1 cellular context compared by ENCODE assay signal in genomic region chr17:27526603-27527002, GRCh38.
TF ChIP-seq lines count a peak whose summit lies in the region.

No MANE protein-coding gene starts in this region.

TF ChIP-seq in K562, 482 proteins besides CTCF, POLR2A, EP300 and RAD21 (continued from another document and continues in another):
- TF ChIP-seq, protein P1, sequence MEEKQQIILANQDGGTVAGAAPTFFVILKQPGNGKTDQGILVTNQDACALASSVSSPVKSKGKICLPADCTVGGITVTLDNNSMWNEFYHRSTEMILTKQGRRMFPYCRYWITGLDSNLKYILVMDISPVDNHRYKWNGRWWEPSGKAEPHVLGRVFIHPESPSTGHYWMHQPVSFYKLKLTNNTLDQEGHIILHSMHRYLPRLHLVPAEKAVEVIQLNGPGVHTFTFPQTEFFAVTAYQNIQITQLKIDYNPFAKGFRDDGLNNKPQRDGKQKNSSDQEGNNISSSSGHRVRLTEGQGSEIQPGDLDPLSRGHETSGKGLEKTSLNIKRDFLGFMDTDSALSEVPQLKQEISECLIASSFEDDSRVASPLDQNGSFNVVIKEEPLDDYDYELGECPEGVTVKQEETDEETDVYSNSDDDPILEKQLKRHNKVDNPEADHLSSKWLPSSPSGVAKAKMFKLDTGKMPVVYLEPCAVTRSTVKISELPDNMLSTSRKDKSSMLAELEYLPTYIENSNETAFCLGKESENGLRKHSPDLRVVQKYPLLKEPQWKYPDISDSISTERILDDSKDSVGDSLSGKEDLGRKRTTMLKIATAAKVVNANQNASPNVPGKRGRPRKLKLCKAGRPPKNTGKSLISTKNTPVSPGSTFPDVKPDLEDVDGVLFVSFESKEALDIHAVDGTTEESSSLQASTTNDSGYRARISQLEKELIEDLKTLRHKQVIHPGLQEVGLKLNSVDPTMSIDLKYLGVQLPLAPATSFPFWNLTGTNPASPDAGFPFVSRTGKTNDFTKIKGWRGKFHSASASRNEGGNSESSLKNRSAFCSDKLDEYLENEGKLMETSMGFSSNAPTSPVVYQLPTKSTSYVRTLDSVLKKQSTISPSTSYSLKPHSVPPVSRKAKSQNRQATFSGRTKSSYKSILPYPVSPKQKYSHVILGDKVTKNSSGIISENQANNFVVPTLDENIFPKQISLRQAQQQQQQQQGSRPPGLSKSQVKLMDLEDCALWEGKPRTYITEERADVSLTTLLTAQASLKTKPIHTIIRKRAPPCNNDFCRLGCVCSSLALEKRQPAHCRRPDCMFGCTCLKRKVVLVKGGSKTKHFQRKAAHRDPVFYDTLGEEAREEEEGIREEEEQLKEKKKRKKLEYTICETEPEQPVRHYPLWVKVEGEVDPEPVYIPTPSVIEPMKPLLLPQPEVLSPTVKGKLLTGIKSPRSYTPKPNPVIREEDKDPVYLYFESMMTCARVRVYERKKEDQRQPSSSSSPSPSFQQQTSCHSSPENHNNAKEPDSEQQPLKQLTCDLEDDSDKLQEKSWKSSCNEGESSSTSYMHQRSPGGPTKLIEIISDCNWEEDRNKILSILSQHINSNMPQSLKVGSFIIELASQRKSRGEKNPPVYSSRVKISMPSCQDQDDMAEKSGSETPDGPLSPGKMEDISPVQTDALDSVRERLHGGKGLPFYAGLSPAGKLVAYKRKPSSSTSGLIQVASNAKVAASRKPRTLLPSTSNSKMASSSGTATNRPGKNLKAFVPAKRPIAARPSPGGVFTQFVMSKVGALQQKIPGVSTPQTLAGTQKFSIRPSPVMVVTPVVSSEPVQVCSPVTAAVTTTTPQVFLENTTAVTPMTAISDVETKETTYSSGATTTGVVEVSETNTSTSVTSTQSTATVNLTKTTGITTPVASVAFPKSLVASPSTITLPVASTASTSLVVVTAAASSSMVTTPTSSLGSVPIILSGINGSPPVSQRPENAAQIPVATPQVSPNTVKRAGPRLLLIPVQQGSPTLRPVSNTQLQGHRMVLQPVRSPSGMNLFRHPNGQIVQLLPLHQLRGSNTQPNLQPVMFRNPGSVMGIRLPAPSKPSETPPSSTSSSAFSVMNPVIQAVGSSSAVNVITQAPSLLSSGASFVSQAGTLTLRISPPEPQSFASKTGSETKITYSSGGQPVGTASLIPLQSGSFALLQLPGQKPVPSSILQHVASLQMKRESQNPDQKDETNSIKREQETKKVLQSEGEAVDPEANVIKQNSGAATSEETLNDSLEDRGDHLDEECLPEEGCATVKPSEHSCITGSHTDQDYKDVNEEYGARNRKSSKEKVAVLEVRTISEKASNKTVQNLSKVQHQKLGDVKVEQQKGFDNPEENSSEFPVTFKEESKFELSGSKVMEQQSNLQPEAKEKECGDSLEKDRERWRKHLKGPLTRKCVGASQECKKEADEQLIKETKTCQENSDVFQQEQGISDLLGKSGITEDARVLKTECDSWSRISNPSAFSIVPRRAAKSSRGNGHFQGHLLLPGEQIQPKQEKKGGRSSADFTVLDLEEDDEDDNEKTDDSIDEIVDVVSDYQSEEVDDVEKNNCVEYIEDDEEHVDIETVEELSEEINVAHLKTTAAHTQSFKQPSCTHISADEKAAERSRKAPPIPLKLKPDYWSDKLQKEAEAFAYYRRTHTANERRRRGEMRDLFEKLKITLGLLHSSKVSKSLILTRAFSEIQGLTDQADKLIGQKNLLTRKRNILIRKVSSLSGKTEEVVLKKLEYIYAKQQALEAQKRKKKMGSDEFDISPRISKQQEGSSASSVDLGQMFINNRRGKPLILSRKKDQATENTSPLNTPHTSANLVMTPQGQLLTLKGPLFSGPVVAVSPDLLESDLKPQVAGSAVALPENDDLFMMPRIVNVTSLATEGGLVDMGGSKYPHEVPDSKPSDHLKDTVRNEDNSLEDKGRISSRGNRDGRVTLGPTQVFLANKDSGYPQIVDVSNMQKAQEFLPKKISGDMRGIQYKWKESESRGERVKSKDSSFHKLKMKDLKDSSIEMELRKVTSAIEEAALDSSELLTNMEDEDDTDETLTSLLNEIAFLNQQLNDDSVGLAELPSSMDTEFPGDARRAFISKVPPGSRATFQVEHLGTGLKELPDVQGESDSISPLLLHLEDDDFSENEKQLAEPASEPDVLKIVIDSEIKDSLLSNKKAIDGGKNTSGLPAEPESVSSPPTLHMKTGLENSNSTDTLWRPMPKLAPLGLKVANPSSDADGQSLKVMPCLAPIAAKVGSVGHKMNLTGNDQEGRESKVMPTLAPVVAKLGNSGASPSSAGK (IDR thresholded peaks at IDR 0.05) = peak; percentile 71
- TF ChIP-seq ZNF232 (CRISPR knock-in tag; IDR thresholded peaks at IDR 0.05) = no peak
- TF ChIP-seq POLR3G (IDR thresholded peaks at IDR 0.05; ENCODE audit: extremely low read depth, insufficient read length, insufficient replicate concordance) = no peak
- no peak for TF ChIP-seq MCM2 (IDR thresholded peaks at IDR 0.05; ENCODE audit: low read depth)
- TF ChIP-seq, protein P2, sequence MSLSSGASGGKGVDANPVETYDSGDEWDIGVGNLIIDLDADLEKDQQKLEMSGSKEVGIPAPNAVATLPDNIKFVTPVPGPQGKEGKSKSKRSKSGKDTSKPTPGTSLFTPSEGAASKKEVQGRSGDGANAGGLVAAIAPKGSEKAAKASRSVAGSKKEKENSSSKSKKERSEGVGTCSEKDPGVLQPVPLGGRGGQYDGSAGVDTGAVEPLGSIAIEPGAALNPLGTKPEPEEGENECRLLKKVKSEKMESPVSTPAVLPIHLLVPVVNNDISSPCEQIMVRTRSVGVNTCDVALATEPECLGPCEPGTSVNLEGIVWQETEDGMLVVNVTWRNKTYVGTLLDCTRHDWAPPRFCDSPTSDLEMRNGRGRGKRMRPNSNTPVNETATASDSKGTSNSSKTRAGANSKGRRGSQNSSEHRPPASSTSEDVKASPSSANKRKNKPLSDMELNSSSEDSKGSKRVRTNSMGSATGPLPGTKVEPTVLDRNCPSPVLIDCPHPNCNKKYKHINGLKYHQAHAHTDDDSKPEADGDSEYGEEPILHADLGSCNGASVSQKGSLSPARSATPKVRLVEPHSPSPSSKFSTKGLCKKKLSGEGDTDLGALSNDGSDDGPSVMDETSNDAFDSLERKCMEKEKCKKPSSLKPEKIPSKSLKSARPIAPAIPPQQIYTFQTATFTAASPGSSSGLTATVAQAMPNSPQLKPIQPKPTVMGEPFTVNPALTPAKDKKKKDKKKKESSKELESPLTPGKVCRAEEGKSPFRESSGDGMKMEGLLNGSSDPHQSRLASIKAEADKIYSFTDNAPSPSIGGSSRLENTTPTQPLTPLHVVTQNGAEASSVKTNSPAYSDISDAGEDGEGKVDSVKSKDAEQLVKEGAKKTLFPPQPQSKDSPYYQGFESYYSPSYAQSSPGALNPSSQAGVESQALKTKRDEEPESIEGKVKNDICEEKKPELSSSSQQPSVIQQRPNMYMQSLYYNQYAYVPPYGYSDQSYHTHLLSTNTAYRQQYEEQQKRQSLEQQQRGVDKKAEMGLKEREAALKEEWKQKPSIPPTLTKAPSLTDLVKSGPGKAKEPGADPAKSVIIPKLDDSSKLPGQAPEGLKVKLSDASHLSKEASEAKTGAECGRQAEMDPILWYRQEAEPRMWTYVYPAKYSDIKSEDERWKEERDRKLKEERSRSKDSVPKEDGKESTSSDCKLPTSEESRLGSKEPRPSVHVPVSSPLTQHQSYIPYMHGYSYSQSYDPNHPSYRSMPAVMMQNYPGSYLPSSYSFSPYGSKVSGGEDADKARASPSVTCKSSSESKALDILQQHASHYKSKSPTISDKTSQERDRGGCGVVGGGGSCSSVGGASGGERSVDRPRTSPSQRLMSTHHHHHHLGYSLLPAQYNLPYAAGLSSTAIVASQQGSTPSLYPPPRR (CRISPR knock-in tag; IDR thresholded peaks at IDR 0.05; ENCODE audit: borderline replicate concordance) = no peak
- TF ChIP-seq, protein P3, sequence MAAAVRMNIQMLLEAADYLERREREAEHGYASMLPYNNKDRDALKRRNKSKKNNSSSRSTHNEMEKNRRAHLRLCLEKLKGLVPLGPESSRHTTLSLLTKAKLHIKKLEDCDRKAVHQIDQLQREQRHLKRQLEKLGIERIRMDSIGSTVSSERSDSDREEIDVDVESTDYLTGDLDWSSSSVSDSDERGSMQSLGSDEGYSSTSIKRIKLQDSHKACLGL (CRISPR knock-in tag; IDR thresholded peaks at IDR 0.05; ENCODE audit: borderline replicate concordance, poor library complexity, severe bottlenecking) = no peak
- TF ChIP-seq ZSCAN32 (CRISPR knock-in tag; IDR thresholded peaks at IDR 0.05) = no peak
- TF ChIP-seq, protein P4, sequence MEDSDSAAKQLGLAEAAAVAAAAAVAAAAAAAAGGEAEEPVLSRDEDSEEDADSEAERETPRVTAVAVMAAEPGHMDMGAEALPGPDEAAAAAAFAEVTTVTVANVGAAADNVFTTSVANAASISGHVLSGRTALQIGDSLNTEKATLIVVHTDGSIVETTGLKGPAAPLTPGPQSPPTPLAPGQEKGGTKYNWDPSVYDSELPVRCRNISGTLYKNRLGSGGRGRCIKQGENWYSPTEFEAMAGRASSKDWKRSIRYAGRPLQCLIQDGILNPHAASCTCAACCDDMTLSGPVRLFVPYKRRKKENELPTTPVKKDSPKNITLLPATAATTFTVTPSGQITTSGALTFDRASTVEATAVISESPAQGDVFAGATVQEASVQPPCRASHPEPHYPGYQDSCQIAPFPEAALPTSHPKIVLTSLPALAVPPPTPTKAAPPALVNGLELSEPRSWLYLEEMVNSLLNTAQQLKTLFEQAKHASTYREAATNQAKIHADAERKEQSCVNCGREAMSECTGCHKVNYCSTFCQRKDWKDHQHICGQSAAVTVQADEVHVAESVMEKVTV (CRISPR knock-in tag; IDR thresholded peaks at IDR 0.05) = no peak
- no peak for TF ChIP-seq TCFL5 (CRISPR knock-in tag; conservative IDR thresholded peaks at IDR 0.05)
- no peak for TF ChIP-seq PKNOX1 (IDR thresholded peaks at IDR 0.05)
- no peak for TF ChIP-seq EGR1 (conservative IDR thresholded peaks at IDR 0.05)
- no peak for TF ChIP-seq PHF8 (IDR thresholded peaks at IDR 0.05; ENCODE audit: borderline replicate concordance, low read length)
- no peak for TF ChIP-seq BDP1 (IDR thresholded peaks at IDR 0.05; ENCODE audit: insufficient read depth, insufficient read length)
- no peak for TF ChIP-seq ZNF324 (CRISPR knock-in tag; IDR thresholded peaks at IDR 0.05)
- no peak for TF ChIP-seq KDM1A (IDR thresholded peaks at IDR 0.05)
- no peak for TF ChIP-seq ILK (tag; IDR thresholded peaks at IDR 0.05; ENCODE audit: borderline replicate concordance, low read depth)
- TF ChIP-seq ZNF431 (CRISPR knock-in tag; IDR thresholded peaks at IDR 0.05) = no peak
- no peak for TF ChIP-seq ZBTB1 (CRISPR knock-in tag; IDR thresholded peaks at IDR 0.05; ENCODE audit: borderline replicate concordance, low read depth)
- TF ChIP-seq ZNF133 (CRISPR knock-in tag; IDR thresholded peaks at IDR 0.05) = no peak
- TF ChIP-seq YBX1 (IDR thresholded peaks at IDR 0.05) = no peak
- TF ChIP-seq HDAC3 (IDR thresholded peaks at IDR 0.05; ENCODE audit: borderline replicate concordance, partially characterized antibody) = no peak
- TF ChIP-seq ZNF146 (CRISPR knock-in tag; IDR thresholded peaks at IDR 0.05; ENCODE audit: unreplicated experiment) = no peak
- no peak for TF ChIP-seq ZBTB40 (IDR thresholded peaks at IDR 0.05)
- TF ChIP-seq ZBTB40 (CRISPR knock-in tag; IDR thresholded peaks at IDR 0.05) = no peak
- TF ChIP-seq NR2F6 (CRISPR knock-in tag; IDR thresholded peaks at IDR 0.05) = no peak
